26 cellular contexts compared by ENCODE assay signal in genomic region chr1:94620345-94621031, GRCh38.
DNase-seq lines count a peak whose midpoint lies in the region; ATAC-seq, FAIRE-seq and TF ChIP-seq lines count a peak whose summit lies in the region.
"Had no signal": no experiment of that assay in that cellular context is flagged by ENCODE, and none has a peak within 500 bp of the region (broad histone marks: within the 10 kb centered on the region; RNA-seq: fewer than 3 reads in every experiment).

No MANE protein-coding gene starts in this region.

- H3K27me3 ChIP-seq in keratinocyte (ENCODE audit: control insufficient read depth, extremely low read depth, insufficient read depth, low read length) (no peaks in the 10 kb centered on the region), transverse colon (no peaks in the 10 kb centered on the region)

- POLR2A ChIA-PET in MCF 10A (lab: Yijun Ruan, JAX), result interaction anchor here (0.6 to 2.5 kb wide), 11 partner anchors 12 to 163 kb away, joined by 3 to 30 read pairs (median 3); partner anchors contain the start of gene F3

- H3K27ac ChIP-seq in keratinocyte (ENCODE audit: control insufficient read depth, insufficient read depth, low read length) (peak overlapping the region; percentile 86), transverse colon (peak overlapping the region; percentile 17 to 52 (median 31))
- H3K27ac ChIP-seq: 22Rv1 had no signal

- H3K9me3 Mint-ChIP-seq in MCF 10A (ENCODE audit: unreplicated experiment), result no peaks in the 10 kb centered on the region
- H3K9me3 Mint-ChIP-seq: neural crest cell had no signal

- H3K36me3 ChIP-seq in keratinocyte (ENCODE audit: control insufficient read depth in 2 of 2, extremely low read depth in 1 of 2, insufficient read depth in 2 of 2, low read length in 2 of 2) (no peaks in the 10 kb centered on the region), transverse colon (no peaks in the 10 kb centered on the region)

- H3K9me3 ChIP-seq in keratinocyte (ENCODE audit: control insufficient read depth, low read depth, low read length) (peaks cover 4% of the 10 kb centered on the region), transverse colon (no peaks in the 10 kb centered on the region)

- peak overlapping the region; percentile 88 for H3K27ac Mint-ChIP-seq in MCF 10A (ENCODE audit: low read depth, unreplicated experiment)
- H3K27ac Mint-ChIP-seq: activated CD8-positive, alpha-beta T cell treated with anti-CD3 and anti-CD28 coated beads, Interleukin-2, amount 10 ng/mL, durations not matched to agents 7 days and 5 days; CD4-positive, alpha-beta memory T cell; T-cell had no signal

- ATAC-seq in HG02623 (IDR thresholded peaks at IDR 0.05; ENCODE audit: unreplicated experiment) (no peak), HG03439 (IDR thresholded peaks at IDR 0.05; ENCODE audit: unreplicated experiment) (no peak)
- ATAC-seq: activated CD8-positive, alpha-beta T cell treated with anti-CD3 and anti-CD28 coated beads, Interleukin-2, amount 10 ng/mL, durations not matched to agents 7 days and 5 days; left ventricle myocardium superior; T-cell had no signal

- CTCF ChIA-PET in MCF 10A (lab: Yijun Ruan, JAX), result interaction anchor here (0.7 to 1.0 kb wide), 4 partner anchors 13 to 185 kb away, joined by 3 to 4 read pairs (median 3); no protein-coding TSS in a partner anchor

- H4K20me1 ChIP-seq in keratinocyte (ENCODE audit: control insufficient read depth, extremely low read depth, insufficient read depth, low read length), result no peaks in the 10 kb centered on the region

- peak overlapping the region; percentile 40 for H3K4me3 Mint-ChIP-seq in MCF 10A (ENCODE audit: unreplicated experiment)
- H3K4me3 Mint-ChIP-seq: activated CD8-positive, alpha-beta T cell treated with anti-CD3 and anti-CD28 coated beads, Interleukin-2, amount 10 ng/mL, durations not matched to agents 7 days and 5 days; CD4-positive, alpha-beta memory T cell; H9; neural crest cell; T-cell had no signal

- FAIRE-seq in keratinocyte (lab: Jason Lieb, UNC), result no peak
- FAIRE-seq: TTC549 had no signal

- BruUV-seq in MCF 10A (replicated peaks; lab: Mats Ljungman, UMichigan), result no TSS peak

- peaks cover 56% of the 10 kb centered on the region for H3K4me1 Mint-ChIP-seq in MCF 10A (ENCODE audit: insufficient read depth, unreplicated experiment)
- H3K4me1 Mint-ChIP-seq: CD4-positive, alpha-beta memory T cell; T-cell had no signal

- H3K9ac ChIP-seq in keratinocyte (ENCODE audit: control insufficient read depth, extremely low read depth, insufficient read depth, low read length), result peak overlapping the region; percentile 73

- H3K79me2 ChIP-seq in keratinocyte (ENCODE audit: control insufficient read depth, insufficient read depth, low read length), result no peaks in the 10 kb centered on the region

- H3K9me1 ChIP-seq in keratinocyte (ENCODE audit: control insufficient read depth, extremely low read depth, insufficient read depth, low read length), result no peaks in the 10 kb centered on the region

- H3K4me1 ChIP-seq in keratinocyte (ENCODE audit: control insufficient read depth, extremely low read depth, insufficient read depth, low read length), result peaks cover 73% of the 10 kb centered on the region
- peaks cover 6 to 44% (median 24%) of the 10 kb centered on the region in 4 donors for H3K4me1 ChIP-seq in transverse colon

- intact Hi-C loops in MCF 10A (cut with micrococcal nuclease), result no loop called here
- intact Hi-C loops in transverse colon (cut with DNase I; ENCODE audit: low total_unique reads), result no loop called here

- 78% methylated on average over 10 of the region's 10 CpGs; no CpG with 5 or more reads in 1 of the 2 donors for WGBS in transverse colon (ENCODE audit: low coverage in 1 of 2), 2 donors

- no peaks in the 10 kb centered on the region for H3K36me3 Mint-ChIP-seq in MCF 10A (ENCODE audit: insufficient read depth, unreplicated experiment)
- H3K36me3 Mint-ChIP-seq: CD4-positive, alpha-beta memory T cell; T-cell had no signal

- H2AFZ ChIP-seq in keratinocyte (ENCODE audit: control insufficient read depth, low read length), result no peak overlapping the region

- no peak for TF ChIP-seq EP300 in transverse colon (IDR thresholded peaks at IDR 0.05; ENCODE audit: low read depth)

- no peak overlapping the region for H3K4me3 ChIP-seq in keratinocyte (ENCODE audit: control insufficient read depth in 2 of 3, extremely low read depth in 1 of 3, insufficient read depth in 2 of 3, low read depth in 1 of 3, low read length in 3 of 3)
- no peak overlapping the region for H3K4me3 ChIP-seq in transverse colon

- TF ChIP-seq CTCF in MCF 10A (IDR thresholded peaks at IDR 0.05; ENCODE audit: unreplicated experiment) (peak; percentile 13), keratinocyte (optimal IDR thresholded peaks at IDR 0.05 in 1 of 3, IDR thresholded peaks at IDR 0.05 in 1 of 3, conservative IDR thresholded peaks at IDR 0.05 in 1 of 3; ENCODE audit: extremely low read depth in 1 of 3, insufficient read depth in 2 of 3, low read length in 3 of 3) (peak; percentile 28 to 69 (median 29)), transverse colon (IDR thresholded peaks at IDR 0.05) (no peak)

- dilution Hi-C loops in keratinocyte (cut with MboI; ENCODE audit: extremely low pct_ligation_motif_present, low sequenced_read_pairs), result no loop called here

- H3K27me3 Mint-ChIP-seq in MCF 10A (ENCODE audit: insufficient read depth, unreplicated experiment), result no peaks in the 10 kb centered on the region

- TF ChIP-seq POLR2A in transverse colon (IDR thresholded peaks at IDR 0.05), result no peak

- H3K4me2 ChIP-seq in keratinocyte (ENCODE audit: control insufficient read depth, extremely low read depth, insufficient read depth, low read depth, low read length), result peak overlapping the region; percentile 61

- in situ Hi-C loops in transverse colon (cut with MboI; ENCODE audit: low pct_ligation_motif_present in 1 of 4, low pct_unique_long_range_greater_than_20kb in 1 of 4, low sequenced_read_pairs in 3 of 4), result no loop called here

- DNase-seq in DMS 273 (lab: John Stamatoyannopoulos, UW; ENCODE audit: unreplicated experiment) (peak; percentile 18), DMS 273 treated with DMSO at 0.1 percent for 48 hours (lab: John Stamatoyannopoulos, UW) (no peak), MCF 10A (ENCODE audit: unreplicated experiment) (peak; percentile 81), keratinocyte (ENCODE audit: low read depth, low spot score) (no peak), transverse colon (no peak), NCI-H2081 (lab: John Stamatoyannopoulos, UW) (no peak)
- DNase-seq: activated CD4-positive, alpha-beta T cell treated with anti-CD3 and anti-CD28 coated beads for 1 hour; activated CD8-positive, alpha-beta T cell treated with anti-CD3 and anti-CD28 coated beads, Interleukin-2, amount 10 ng/mL, durations not matched to agents 7 days and 5 days; activated naive CD4-positive, alpha-beta T cell; amniotic stem cell; caudate nucleus; CD4-positive, alpha-beta memory T cell; dermis blood vessel endothelial cell; DMS79; H9; NCI-H1048; NCI-H2171; SHP77 treated with DMSO at 0.1 percent for 48 hours; stimulated activated CD4-positive, alpha-beta T cell treated with anti-CD3 and anti-CD28 coated beads, Interleukin-1b, Interleukin-23, amount 100 ng/mL, for 48 hours; T-cell had no signal

Comparison
In these comparisons a context has a peak if more than half of its experiments do, and no peak if none do; other contexts are left out.
1. DNase-seq: peak in DMS 273 (single experiment) and MCF 10A (single experiment); none in DMS 273 treated with DMSO at 0.1 percent for 48 hours (single experiment), keratinocyte (single experiment), transverse colon (single experiment) and NCI-H2081 (0 of 2).
2. CTCF ChIP-seq: peak in MCF 10A (single experiment) and keratinocyte (3 of 3); none in transverse colon (0 of 5).